ENCODE assay signal across 1 cellular context in genomic region chr14:90791481-90791880, GRCh38.
TF ChIP-seq lines count a peak whose summit lies in the region.

No MANE protein-coding gene starts in this region.

TF ChIP-seq in GM23338, 12 proteins besides CTCF, POLR2A, EP300 and RAD21 (continued from another document):
- TF ChIP-seq REST (IDR thresholded peaks at IDR 0.05; ENCODE audit: unreplicated experiment) (no peak), ETS1 (IDR thresholded peaks at IDR 0.05) (no peak), ZNF114 (CRISPR knock-in tag; IDR thresholded peaks at IDR 0.05) (no peak), POLR2AphosphoS5 (IDR thresholded peaks at IDR 0.05; ENCODE audit: low read depth) (no peak), STAT1 (IDR thresholded peaks at IDR 0.05; ENCODE audit: unreplicated experiment) (no peak), ZNF331 (CRISPR knock-in tag; IDR thresholded peaks at IDR 0.05; ENCODE audit: low read depth) (no peak)
